10 cellular contexts compared by ENCODE assay signal in genomic region chr22:38935023-38935422, GRCh38. TPM values are rescaled to one million over a fixed set of nuclear protein-coding genes. Genes with fewer than 3 reads are reported as not detected.
DNase-seq lines count a peak whose midpoint lies in the region; ATAC-seq, FAIRE-seq and TF ChIP-seq lines count a peak whose summit lies in the region.
"Had no signal": no experiment of that assay in that cellular context is flagged by ENCODE, and none has a peak within 500 bp of the region (broad histone marks: within the 10 kb centered on the region; RNA-seq: fewer than 3 reads in every experiment).

No MANE protein-coding gene starts in this region.

- H3K36me3 ChIP-seq in BE2C (no peaks in the 10 kb centered on the region), kidney (ENCODE audit: control insufficient read depth in 1 of 2, insufficient read depth in 2 of 2, low read length in 2 of 2) (no peaks in the 10 kb centered on the region), smooth muscle cell (ENCODE audit: low read depth) (no peaks in the 10 kb centered on the region)
- H3K36me3 ChIP-seq: SJCRH30 had no signal

- 90% methylated on average over 8 of the region's 8 CpGs for WGBS in smooth muscle cell (ENCODE audit: low lambda C conversion rate)

- H3K4me2 ChIP-seq in smooth muscle cell = no peak overlapping the region

- H3K9me3 ChIP-seq in BE2C (no peaks in the 10 kb centered on the region), kidney (ENCODE audit: control insufficient read depth in 1 of 2, low read length in 2 of 2) (no peaks in the 10 kb centered on the region), smooth muscle cell (replicated peaks; ENCODE audit: low read depth) (no peaks in the 10 kb centered on the region)
- H3K9me3 ChIP-seq: SJCRH30 had no signal

- intact Hi-C loops in kidney (cut with DNase I) = no loop called here

- POLR2A ChIA-PET in RWPE1 (lab: Yijun Ruan, JAX; ENCODE audit: low non-redundant PET) = no interaction called here

- no peaks in the 10 kb centered on the region for H3K79me2 ChIP-seq in smooth muscle cell (ENCODE audit: low read depth)

- no peak overlapping the region for H2AFZ ChIP-seq in smooth muscle cell (ENCODE audit: low read depth)

- no peaks in the 10 kb centered on the region for H3F3A ChIP-seq in smooth muscle cell (ENCODE audit: low read depth)

- FAIRE-seq in kidney (lab: Jason Lieb, UNC) = peak; percentile 3

- no peak overlapping the region for H3K27ac ChIP-seq in RWPE1
- H3K27ac ChIP-seq in kidney (ENCODE audit: low read depth in 2 of 2, low read length in 2 of 2) = no peak overlapping the region
- no peak overlapping the region for H3K27ac ChIP-seq in smooth muscle cell (ENCODE audit: low read depth)
- H3K27ac ChIP-seq: SJCRH30 had no signal

- H3K4me3 ChIP-seq in BE2C (ENCODE audit: low read depth, low read length) (no peak overlapping the region), kidney (ENCODE audit: low read length in 2 of 2) (no peak overlapping the region), smooth muscle cell (no peak overlapping the region)
- H3K4me3 ChIP-seq: SJCRH30 had no signal

- H3K4me1 ChIP-seq in BE2C = no peaks in the 10 kb centered on the region; the same call in 1 of the 2 replicates
- H3K4me1 ChIP-seq in kidney (ENCODE audit: control insufficient read depth in 1 of 2, insufficient read depth in 1 of 2, low read depth in 1 of 2, low read length in 2 of 2) = peaks cover 0 to 3% of the 10 kb centered on the region in 2 donors
- no peaks in the 10 kb centered on the region for H3K4me1 ChIP-seq in smooth muscle cell (ENCODE audit: low read depth)
- H3K4me1 ChIP-seq: SJCRH30 had no signal

- H3K27me3 ChIP-seq in BE2C (no peaks in the 10 kb centered on the region), smooth muscle cell (ENCODE audit: low read depth) (no peaks in the 10 kb centered on the region)
- H3K27me3 ChIP-seq: SJCRH30 had no signal

- no peak for ATAC-seq in GM21717 (IDR thresholded peaks at IDR 0.05; ENCODE audit: unreplicated experiment)

- DNase-seq in BE2C = peak; percentile 51
- DNase-seq in NCI-H1436 (lab: John Stamatoyannopoulos, UW) = peak; percentile 91
- DNase-seq in RWPE1 (ENCODE audit: low spot score) = peak; percentile 40
- DNase-seq in kidney = peak; percentile 97
- DNase-seq in stimulated activated naive CD4-positive, alpha-beta T cell (lab: John Stamatoyannopoulos, UW) = no peak
- no peak for DNase-seq in smooth muscle cell (lab: John Stamatoyannopoulos, UW; ENCODE audit: unreplicated experiment)
- no peak for DNase-seq in HuH-7 (ENCODE audit: low spot score)
- DNase-seq: SJCRH30 had no signal

- H3K9ac ChIP-seq in kidney (ENCODE audit: low read length in 2 of 2) (no peak overlapping the region), smooth muscle cell (ENCODE audit: low read depth) (no peak overlapping the region)

- CTCF ChIA-PET in RWPE1 (lab: Yijun Ruan, JAX) = interaction anchor here (0.9 kb wide), 1 partner anchor 11 kb away, joined by 4 read pairs; no protein-coding TSS in a partner anchor

- TF ChIP-seq CTCF in BE2C (IDR thresholded peaks at IDR 0.05; ENCODE audit: low read depth, low read length) (no peak), RWPE1 (conservative IDR thresholded peaks at IDR 0.05; ENCODE audit: low read depth) (no peak), kidney (IDR thresholded peaks at IDR 0.05; ENCODE audit: borderline replicate concordance, extremely low read depth, insufficient read depth) (no peak), smooth muscle cell (IDR thresholded peaks at IDR 0.05; ENCODE audit: borderline replicate concordance, insufficient read depth, poor library complexity, severe bottlenecking) (no peak)

- no peaks in the 10 kb centered on the region for H4K20me1 ChIP-seq in smooth muscle cell (ENCODE audit: low read depth)

RNA-seq across cellular contexts. Expression of gene APOBEC3A, which starts 22.4 kb away (rescaled TPM):
- not detected for polyA plus RNA-seq in BE2C (2012; ENCODE audit: insufficient read depth, insufficient read length, low read depth)
- 1.2 TPM for total RNA-seq in kidney
- polyA plus RNA-seq in kidney (ENCODE audit: insufficient read depth, low read depth, low replicate concordance) = not detected
- total RNA-seq in smooth muscle cell = 0.18 and 0.94 TPM in 2 replicates
- polyA plus RNA-seq in smooth muscle cell = not detected in 2 replicates
- total RNA-seq: pulmonary artery endothelial cell, SJCRH30 had no signal

RNA-seq across cellular contexts. Expression of gene APOBEC3B, which starts 47.1 kb away (rescaled TPM):
- 0.43 TPM for polyA plus RNA-seq in BE2C (2012; ENCODE audit: insufficient read depth, insufficient read length, low read depth)
- total RNA-seq in kidney = 2.7 TPM
- 1.0 TPM for polyA plus RNA-seq in kidney (ENCODE audit: insufficient read depth, low read depth, low replicate concordance)
- 0.22 and 0.58 TPM in 2 replicates for total RNA-seq in smooth muscle cell
- 4.9 and 5.6 TPM in 2 replicates for polyA plus RNA-seq in smooth muscle cell

Comparison
In these comparisons a context has a peak if more than half of its experiments do, and no peak if none do; other contexts are left out.
1. DNase-seq: peak in BE2C (single experiment), NCI-H1436 (single experiment), RWPE1 (single experiment) and kidney (single experiment); none in stimulated activated naive CD4-positive, alpha-beta T cell (0 of 6), smooth muscle cell (single experiment) and HuH-7 (single experiment).